In genomic region chr3:177144922-177145321, GRCh38 we compare ENCODE assay signal across 9 cellular contexts. TPM values are rescaled to one million over a fixed set of nuclear protein-coding genes. Genes with fewer than 3 reads are reported as not detected.
A peak's percentile ranks its signal among the peaks of the same experiment; 100 is the strongest.
DNase-seq lines count a peak whose midpoint lies in the region; ATAC-seq and TF ChIP-seq lines count a peak whose summit lies in the region.
"Had no signal": no experiment of that assay in that cellular context is flagged by ENCODE, and none has a peak within 500 bp of the region (broad histone marks: within the 10 kb centered on the region; RNA-seq: fewer than 3 reads in every experiment).

No MANE protein-coding gene starts in this region.

- 0 out of 2 replicates have a peak overlapping the region, but pooled peaks have one; percentile 19 for H3K9ac ChIP-seq in OCI-LY3 (ENCODE audit: low read length)

- ATAC-seq in GM18520 (IDR thresholded peaks at IDR 0.05; ENCODE audit: unreplicated experiment) = peak; percentile 55
- ATAC-seq in GM21825 (IDR thresholded peaks at IDR 0.05; ENCODE audit: unreplicated experiment) = peak; percentile 63
- peak; percentile 61 for ATAC-seq in mucosa of descending colon
- ATAC-seq: K562 had no signal

- TF ChIP-seq CTCF in OCI-LY3 (IDR thresholded peaks at IDR 0.05; ENCODE audit: low read depth, low read length) (no peak), mucosa of descending colon (IDR thresholded peaks at IDR 0.05) (no peak)

- DNase-seq in mucosa of descending colon (no peak), NCI-H1694 (lab: John Stamatoyannopoulos, UW) (no peak), medulla oblongata (ENCODE audit: extremely low spot score) (no peak), NCI-H2227 (lab: John Stamatoyannopoulos, UW; ENCODE audit: unreplicated experiment) (no peak), HK-2 (ENCODE audit: unreplicated experiment) (no peak)

- H2AFZ ChIP-seq in OCI-LY3 (ENCODE audit: low read depth, low read length) = no peak overlapping the region

- H3K27me3 ChIP-seq in OCI-LY3 (ENCODE audit: low read depth, low read length) = no peaks in the 10 kb centered on the region

- H3K27ac ChIP-seq in OCI-LY3 (ENCODE audit: low read length) = peak overlapping the region; percentile 6; the same call in 1 of the 2 replicates

- H3K4me1 ChIP-seq in OCI-LY3 (ENCODE audit: low read length) = peaks cover 23% of the 10 kb centered on the region
- peaks cover 34% of the 10 kb centered on the region for H3K4me1 ChIP-seq in mucosa of descending colon (ENCODE audit: low read depth)

- H3K9me3 ChIP-seq in OCI-LY3 (ENCODE audit: insufficient read depth, low read length) (no peaks in the 10 kb centered on the region), mucosa of descending colon (no peaks in the 10 kb centered on the region)

- intact Hi-C loops in mucosa of descending colon (cut with DNase I, micrococcal nuclease) = no loop called here

- peaks cover 96% of the 10 kb centered on the region for H4K20me1 ChIP-seq in OCI-LY3 (ENCODE audit: insufficient read depth, low read length)

- peaks cover 100% of the 10 kb centered on the region for H3K79me2 ChIP-seq in OCI-LY3 (ENCODE audit: low read length)

- H3K36me3 ChIP-seq in OCI-LY3 (replicated peaks; ENCODE audit: low read depth, low read length) = peaks cover 5% of the 10 kb centered on the region
- H3K36me3 ChIP-seq in mucosa of descending colon (ENCODE audit: low read depth) = no peaks in the 10 kb centered on the region

- H3K4me2 ChIP-seq in OCI-LY3 (ENCODE audit: low read length) = peak overlapping the region; percentile 51

- peak overlapping the region; percentile 38 for H3K4me3 ChIP-seq in OCI-LY3 (ENCODE audit: low read length)
- no peak overlapping the region for H3K4me3 ChIP-seq in mucosa of descending colon
- H3K4me3 ChIP-seq: K562 had no signal

RNA-seq across cellular contexts. Expression of gene TBL1XR1, which starts 52.4 kb away (rescaled TPM):
- 100 to 1,000 TPM; 175 to 200 (median 178) TPM for total RNA-seq in mucosa of descending colon
